Comparison of ENCODE assay signal across 12 cellular contexts in the genomic region with DNA sequence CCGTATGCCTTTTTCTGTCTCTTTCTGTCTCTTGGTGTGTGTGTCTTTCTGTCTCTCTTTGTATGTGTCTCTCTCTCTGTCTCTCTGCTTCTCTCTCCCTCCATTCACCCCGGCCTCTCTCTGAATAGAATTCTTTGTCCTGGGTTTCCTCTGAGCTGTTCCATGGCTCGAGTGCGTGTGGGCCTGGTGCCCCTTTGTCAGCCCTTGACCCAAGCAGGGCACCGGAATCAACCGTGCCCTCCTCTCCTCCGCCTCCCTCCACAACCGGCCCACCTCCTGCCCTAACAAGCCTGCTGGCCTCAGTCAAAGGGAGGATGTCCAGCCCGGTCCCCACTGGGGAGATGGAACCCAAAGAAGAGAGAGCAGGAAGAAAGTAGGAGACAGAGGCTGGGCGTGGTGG. TPM values are rescaled to one million over a fixed set of nuclear protein-coding genes. Genes with fewer than 3 reads are reported as not detected.
A peak's percentile ranks its signal among the peaks of the same experiment; 100 is the strongest.
DNase-seq lines count a peak whose midpoint lies in the region; ATAC-seq and TF ChIP-seq lines count a peak whose summit lies in the region.
"Had no signal": no experiment of that assay in that cellular context is flagged by ENCODE, and none has a peak within 500 bp of the region (broad histone marks: within the 10 kb centered on the region; RNA-seq: fewer than 3 reads in every experiment).

No MANE protein-coding gene starts in this region.

- peak overlapping the region in 4 of 10 donors; percentile 2 to 76 (median 66) for H3K27ac Mint-ChIP-seq in naive thymus-derived CD8-positive, alpha-beta T cell
- H3K27ac Mint-ChIP-seq in Caco-2 (ENCODE audit: unreplicated experiment), result no peak overlapping the region

- WGBS in esophagus muscularis mucosa, result 72% methylated on average over 10 of the region's 10 CpGs

- H3K36me3 Mint-ChIP-seq in naive thymus-derived CD8-positive, alpha-beta T cell, result no peaks in the 10 kb centered on the region
- no peaks in the 10 kb centered on the region for H3K36me3 Mint-ChIP-seq in Caco-2 (ENCODE audit: insufficient read depth, unreplicated experiment)
- H3K36me3 Mint-ChIP-seq: activated naive CD4-positive, alpha-beta T cell treated with anti-CD3 and anti-CD28 coated beads, Interleukin-2, amount 50 U/mL, for 72 hours had no signal

- H3K4me1 ChIP-seq in esophagus muscularis mucosa, result peaks cover 13 to 87% (median 80%) of the 10 kb centered on the region in 4 donors
- peaks cover 19% of the 10 kb centered on the region; the same call in 1 of the 2 replicates for H3K4me1 ChIP-seq in Caco-2
- H3K4me1 ChIP-seq in upper lobe of right lung, result peaks cover 13% of the 10 kb centered on the region

- intact Hi-C loops in esophagus muscularis mucosa (cut with DNase I) (no loop called here), Caco-2 (cut with micrococcal nuclease; ENCODE audit: unreplicated experiment) (no loop called here), upper lobe of right lung (cut with DNase I) (no loop called here)

- H3K36me3 ChIP-seq in esophagus muscularis mucosa, result peaks cover 0 to 25% (median 5%) of the 10 kb centered on the region in 4 donors
- no peaks in the 10 kb centered on the region for H3K36me3 ChIP-seq in Caco-2 (ENCODE audit: control insufficient read depth, insufficient read depth, low read length)
- no peaks in the 10 kb centered on the region for H3K36me3 ChIP-seq in upper lobe of right lung
- H3K36me3 ChIP-seq: left lung had no signal

- peaks cover 21 to 34% (median 23%) of the 10 kb centered on the region in 4 donors for H3K4me1 Mint-ChIP-seq in naive thymus-derived CD8-positive, alpha-beta T cell
- H3K4me1 Mint-ChIP-seq in Caco-2 (ENCODE audit: low read depth, unreplicated experiment), result peaks cover 40% of the 10 kb centered on the region

- H3K9me3 Mint-ChIP-seq in naive thymus-derived CD8-positive, alpha-beta T cell, result no peaks in the 10 kb centered on the region
- no peaks in the 10 kb centered on the region for H3K9me3 Mint-ChIP-seq in Caco-2 (ENCODE audit: unreplicated experiment)
- H3K9me3 Mint-ChIP-seq: activated naive CD4-positive, alpha-beta T cell treated with anti-CD3 and anti-CD28 coated beads, Interleukin-2, amount 50 U/mL, for 72 hours had no signal

- H3K27me3 ChIP-seq in esophagus muscularis mucosa, result no peaks in the 10 kb centered on the region
- no peaks in the 10 kb centered on the region for H3K27me3 ChIP-seq in Caco-2 (replicated peaks; ENCODE audit: control insufficient read depth, insufficient read depth, low read length)
- H3K27me3 ChIP-seq in upper lobe of right lung, result no peaks in the 10 kb centered on the region

- H3K27ac ChIP-seq in esophagus muscularis mucosa (replicated peaks in 1 of 4), result peak overlapping the region; percentile 89 to 97 (median 92)
- no peak overlapping the region for H3K27ac ChIP-seq in upper lobe of right lung
- H3K27ac ChIP-seq: left lung had no signal

- H3K27me3 Mint-ChIP-seq in naive thymus-derived CD8-positive, alpha-beta T cell, result peaks cover 12 to 53% (median 40%) of the 10 kb centered on the region in 5 donors
- H3K27me3 Mint-ChIP-seq in Caco-2 (ENCODE audit: insufficient read depth, unreplicated experiment), result no peaks in the 10 kb centered on the region

- no peak for TF ChIP-seq CTCF in AG04449 (IDR thresholded peaks at IDR 0.05; ENCODE audit: insufficient read depth, low read length, missing control alignments)
- TF ChIP-seq CTCF in esophagus muscularis mucosa (IDR thresholded peaks at IDR 0.05), result no peak
- TF ChIP-seq CTCF in Caco-2 (IDR thresholded peaks at IDR 0.05; ENCODE audit: insufficient read depth in 1 of 2, low read depth in 1 of 2, low read length in 1 of 2, severe bottlenecking in 1 of 2, unreplicated experiment in 1 of 2), result no peak
- no peak for TF ChIP-seq CTCF in upper lobe of right lung (IDR thresholded peaks at IDR 0.05)

- no peak for DNase-seq in AG04449 (ENCODE audit: low read depth, low spot score)
- peak; percentile 26 for DNase-seq in RPMI7951 (ENCODE audit: low read depth)
- DNase-seq in esophagus muscularis mucosa (ENCODE audit: extremely low spot score), result no peak
- DNase-seq in pons (ENCODE audit: low spot score), result peak; percentile 52
- DNase-seq in naive thymus-derived CD8-positive, alpha-beta T cell, result no peak
- DNase-seq in NCI-H2196 treated with DMSO at 0.1 percent for 48 hours (lab: John Stamatoyannopoulos, UW; ENCODE audit: unreplicated experiment), result no peak
- no peak for DNase-seq in Caco-2
- no peak for DNase-seq in upper lobe of right lung
- DNase-seq: cerebellar nuclear complex; NK-92 treated with Interleukin-12 subunit alpha and Interleukin-12 subunit beta, amount 100 ng/mL, for 24 hours had no signal

- H3K9me3 ChIP-seq in esophagus muscularis mucosa (no peaks in the 10 kb centered on the region), Caco-2 (no peaks in the 10 kb centered on the region), upper lobe of right lung (no peaks in the 10 kb centered on the region)
- H3K9me3 ChIP-seq: left lung had no signal

- no TSS peak for BruUV-seq in Caco-2 (replicated peaks; lab: Mats Ljungman, UMichigan)

- TF ChIP-seq POLR2A in esophagus muscularis mucosa (IDR thresholded peaks at IDR 0.05; ENCODE audit: low read depth), result no peak

- no peak for TF ChIP-seq EP300 in esophagus muscularis mucosa (IDR thresholded peaks at IDR 0.05)

- POLR2A ChIA-PET in AG04449 (lab: Yijun Ruan, JAX), result interaction anchor here (1.6 to 2.5 kb wide), 2 partner anchors 11 to 42 kb away, joined by 3 to 18 read pairs; partner anchors contain the start of gene HNRNPUL1
- POLR2A ChIA-PET in naive thymus-derived CD8-positive, alpha-beta T cell (lab: Charles Lee), result no interaction called here
- POLR2A ChIA-PET in Caco-2 (lab: Charles Lee), result no interaction called here

- CTCF ChIA-PET in AG04449 (lab: Yijun Ruan, JAX) (interaction anchor here (1.7 to 2.4 kb wide), 2 partner anchors 40 to 86 kb away, joined by 4 to 8 read pairs; no protein-coding TSS in a partner anchor), Caco-2 (lab: Charles Lee) (no interaction called here)

- H3K4me3 Mint-ChIP-seq in naive thymus-derived CD8-positive, alpha-beta T cell, result no peak overlapping the region
- H3K4me3 Mint-ChIP-seq in Caco-2 (ENCODE audit: unreplicated experiment), result no peak overlapping the region

- H3K4me3 ChIP-seq in AG04449 (ENCODE audit: low read depth, low read length) (peak overlapping the region; percentile 25), esophagus muscularis mucosa (no peak overlapping the region), Caco-2 (ENCODE audit: low read depth, low read length) (no peak overlapping the region), upper lobe of right lung (no peak overlapping the region)
- H3K4me3 ChIP-seq: left lung had no signal

- ATAC-seq in naive thymus-derived CD8-positive, alpha-beta T cell, result no peak
- no peak for ATAC-seq in upper lobe of right lung
- ATAC-seq: activated naive CD4-positive, alpha-beta T cell treated with anti-CD3 and anti-CD28 coated beads, Interleukin-2, amount 50 U/mL, for 72 hours; left lung had no signal

RNA-seq across cellular contexts. Expression of gene AXL, which starts 3.2 kb away (rescaled TPM):
- total RNA-seq in RPMI7951 (2014; rRNA removed; shearing (Covaris generic)), result 140 and 156 TPM in 2 replicates
- total RNA-seq in esophagus muscularis mucosa, result 100 to 1,000 TPM; 112 to 243 (median 172) TPM
- not detected for total RNA-seq in naive thymus-derived CD8-positive, alpha-beta T cell
- polyA plus RNA-seq in naive thymus-derived CD8-positive, alpha-beta T cell, result under 1 TPM in 2 of 3 donors, not detected in 1; 0.11 to 0.21 TPM
- total RNA-seq in Caco-2 (2022), result 1.2 and 1.6 TPM in 2 replicates
- total RNA-seq in upper lobe of right lung, result 59.1 TPM

RNA-seq across cellular contexts. Expression of gene CYP2S1, which starts 29.2 kb away (rescaled TPM):
- total RNA-seq in RPMI7951 (2014; rRNA removed; shearing (Covaris generic)), result 4.4 and 10.3 TPM in 2 replicates
- total RNA-seq in esophagus muscularis mucosa, result 1 to 10 TPM; 1.7 to 3.0 (median 2.3) TPM
- not detected for total RNA-seq in naive thymus-derived CD8-positive, alpha-beta T cell
- polyA plus RNA-seq in naive thymus-derived CD8-positive, alpha-beta T cell, result not detected
- total RNA-seq in Caco-2 (2022), result 56.0 and 63.0 TPM in 2 replicates
- 11.1 TPM for total RNA-seq in upper lobe of right lung

RNA-seq across cellular contexts. Expression of gene HNRNPUL1, which starts 41.9 kb away (rescaled TPM):
- 101 and 105 TPM in 2 replicates for total RNA-seq in RPMI7951 (2014; rRNA removed; shearing (Covaris generic))
- total RNA-seq in esophagus muscularis mucosa (100 to 1,000 TPM; 148 to 207 (median 179) TPM), Caco-2 (2022) (322 and 324 TPM in 2 replicates), upper lobe of right lung (171 TPM)
- 100 to 1,000 TPM; 262 to 280 TPM for total RNA-seq in naive thymus-derived CD8-positive, alpha-beta T cell
- polyA plus RNA-seq in naive thymus-derived CD8-positive, alpha-beta T cell, result 10 to 100 TPM; 40.7 to 67.6 (median 46.1) TPM

Comparison
In these comparisons a context has a peak if more than half of its experiments do, and no peak if none do; other contexts are left out.
1. DNase-seq: peak in RPMI7951 (single experiment) and pons (single experiment); none in AG04449 (single experiment), esophagus muscularis mucosa (single experiment), naive thymus-derived CD8-positive, alpha-beta T cell (0 of 10), NCI-H2196 treated with DMSO at 0.1 percent for 48 hours (single experiment), Caco-2 (0 of 2) and upper lobe of right lung (single experiment).
2. RNA of gene AXL, which starts 3.2 kb away (total RNA-seq): 112 to 243 TPM in esophagus muscularis mucosa, 140 to 156 TPM in RPMI7951 and 59.1 TPM in upper lobe of right lung (single experiment); 1.2 to 1.6 TPM in Caco-2 and not detected in naive thymus-derived CD8-positive, alpha-beta T cell; every median in the first group is over 10 times any median in the second.